Comparison of ENCODE assay signal across 26 cellular contexts in genomic region chr1:202243006-202243405, GRCh38. TPM values are rescaled to one million over a fixed set of nuclear protein-coding genes. Genes with fewer than 3 reads are reported as not detected.
"Had no signal": no experiment of that assay in that cellular context is flagged by ENCODE, and none has a peak within 500 bp of the region (broad histone marks: within the 10 kb centered on the region; RNA-seq: fewer than 3 reads in every experiment).

No MANE protein-coding gene starts in this region.

- H3K4me3 Mint-ChIP-seq: activated T-helper 1 cell treated with anti-CD3 and anti-CD28 coated beads, Interleukin-12 subunit alpha, Interleukin-12 subunit beta, Interleukin-2, Interleukin-4 antibody, amounts not matched to agents 30 ng/mL and 10 ng/mL and 1 ng/mL, durations not matched to agents 14 hours and 24 hours and 36 hours; central memory CD8-positive, alpha-beta T cell; naive B cell; neural progenitor cell; stimulated activated naive CD8-positive, alpha-beta T cell treated with anti-CD3 and anti-CD28 coated beads, Interleukin-15, amount 100 ng/mL, for 72 hours; T-cell; WTC11 had no signal

- DNase-seq: activated CD4-positive, alpha-beta T cell treated with anti-CD3 and anti-CD28 coated beads, Interleukin-2, amount 50 U/mL, for 48 hours; brain microvascular endothelial cell; esophagus squamous epithelium; gastrocnemius medialis; hypothalamus; lower lobe of right lung; mesendoderm; naive B cell; stimulated activated CD4-positive, alpha-beta T cell treated with anti-CD3 and anti-CD28 coated beads, Interleukin-12 subunit alpha, Interleukin-12 subunit beta, amount 100 ng/mL, for 4 hours; stimulated activated CD4-positive, alpha-beta T cell treated with anti-CD3 and anti-CD28 coated beads, Interleukin-4, amount 100 ng/mL, for 4 hours; stimulated activated naive CD8-positive, alpha-beta T cell treated with anti-CD3 and anti-CD28 coated beads, Interleukin-15, amount 100 ng/mL, for 72 hours; T-helper 9 cell had no signal

- H3K9me3 ChIP-seq: ascending aorta, esophagus squamous epithelium, gastrocnemius medialis, lower lobe of right lung, prostate gland, suprapubic skin, tibial nerve had no signal

- FAIRE-seq: colon, keratinocyte, urothelium cell line had no signal

- H3K9me3 Mint-ChIP-seq: activated naive CD4-positive, alpha-beta T cell treated with anti-CD3 and anti-CD28 coated beads, Interleukin-2, amount 50 U/mL, for 72 hours; activated T-helper 1 cell treated with anti-CD3 and anti-CD28 coated beads, Interleukin-12 subunit alpha, Interleukin-12 subunit beta, Interleukin-2, Interleukin-4 antibody, amounts not matched to agents 30 ng/mL and 10 ng/mL and 1 ng/mL, durations not matched to agents 14 hours and 24 hours and 36 hours; central memory CD8-positive, alpha-beta T cell; neural progenitor cell; stimulated activated naive CD8-positive, alpha-beta T cell treated with anti-CD3 and anti-CD28 coated beads, Interleukin-15, amount 100 ng/mL, for 72 hours; T-cell; WTC11 had no signal

- ATAC-seq: activated naive CD4-positive, alpha-beta T cell treated with anti-CD3 and anti-CD28 coated beads, Interleukin-2, amount 50 U/mL, for 72 hours; gastrocnemius medialis; left lobe of liver; lower lobe of right lung; stimulated activated naive CD8-positive, alpha-beta T cell treated with anti-CD3 and anti-CD28 coated beads, Interleukin-15, amount 100 ng/mL, for 72 hours; T-cell; WTC11 had no signal

- H3K27ac Mint-ChIP-seq: activated naive CD4-positive, alpha-beta T cell treated with anti-CD3 and anti-CD28 coated beads, Interleukin-2, amount 50 U/mL, for 72 hours; activated T-helper 1 cell treated with anti-CD3 and anti-CD28 coated beads, Interleukin-12 subunit alpha, Interleukin-12 subunit beta, Interleukin-2, Interleukin-4 antibody, amounts not matched to agents 30 ng/mL and 10 ng/mL and 1 ng/mL, durations not matched to agents 14 hours and 24 hours and 36 hours; naive B cell; neural progenitor cell; stimulated activated naive CD8-positive, alpha-beta T cell treated with anti-CD3 and anti-CD28 coated beads, Interleukin-15, amount 100 ng/mL, for 72 hours; T-cell; WTC11 had no signal

- H3K4me1 ChIP-seq: lower lobe of right lung, neural progenitor cell, prostate gland, tibial nerve had no signal

- H3K4me1 Mint-ChIP-seq: central memory CD8-positive, alpha-beta T cell; stimulated activated naive CD8-positive, alpha-beta T cell treated with anti-CD3 and anti-CD28 coated beads, Interleukin-15, amount 100 ng/mL, for 72 hours; T-cell had no signal

- H3K36me3 ChIP-seq: brain microvascular endothelial cell, esophagus squamous epithelium, gastrocnemius medialis, lower lobe of right lung, neural progenitor cell, prostate gland, suprapubic skin, tibial nerve had no signal

- H3K36me3 Mint-ChIP-seq: activated naive CD4-positive, alpha-beta T cell treated with anti-CD3 and anti-CD28 coated beads, Interleukin-2, amount 50 U/mL, for 72 hours; naive B cell; neural progenitor cell; T-cell; WTC11 had no signal

- H3K4me3 ChIP-seq: ascending aorta, esophagus squamous epithelium, gastrocnemius medialis, lower lobe of right lung, neural progenitor cell, prostate gland, suprapubic skin, tibial nerve had no signal

- H3K9ac ChIP-seq: neural progenitor cell had no signal

- H3K27ac ChIP-seq: brain microvascular endothelial cell, esophagus squamous epithelium, gastrocnemius medialis, lower lobe of right lung, neural progenitor cell, prostate gland, suprapubic skin, tibial nerve had no signal

RNA-seq across cellular contexts. Expression of gene LGR6, which starts 49.4 kb away (rescaled TPM):
- total RNA-seq: activated T-helper 1 cell treated with anti-CD3 and anti-CD28 coated beads, Interleukin-12 subunit alpha, Interleukin-12 subunit beta, Interleukin-2, Interleukin-4 antibody, amounts not matched to agents 30 ng/mL and 10 ng/mL and 1 ng/mL, durations not matched to agents 14 hours and 24 hours and 36 hours had no signal
